Comparison of ENCODE assay signal across 1 cellular context in genomic region chr12:123601602-123602489, GRCh38.
TF ChIP-seq lines count a peak whose summit lies in the region.

DDX55 (plus strand) TSS chr12:123602099; CDS start chr12:123602149, 50 bp downstream.

TF ChIP-seq in HepG2, 621 proteins besides CTCF, POLR2A, EP300 and RAD21 (continued from another document):
- peak; percentile 91 for TF ChIP-seq ZNF558 (CRISPR knock-in tag; IDR thresholded peaks at IDR 0.05; ENCODE audit: borderline replicate concordance)
- TF ChIP-seq, protein P1, sequence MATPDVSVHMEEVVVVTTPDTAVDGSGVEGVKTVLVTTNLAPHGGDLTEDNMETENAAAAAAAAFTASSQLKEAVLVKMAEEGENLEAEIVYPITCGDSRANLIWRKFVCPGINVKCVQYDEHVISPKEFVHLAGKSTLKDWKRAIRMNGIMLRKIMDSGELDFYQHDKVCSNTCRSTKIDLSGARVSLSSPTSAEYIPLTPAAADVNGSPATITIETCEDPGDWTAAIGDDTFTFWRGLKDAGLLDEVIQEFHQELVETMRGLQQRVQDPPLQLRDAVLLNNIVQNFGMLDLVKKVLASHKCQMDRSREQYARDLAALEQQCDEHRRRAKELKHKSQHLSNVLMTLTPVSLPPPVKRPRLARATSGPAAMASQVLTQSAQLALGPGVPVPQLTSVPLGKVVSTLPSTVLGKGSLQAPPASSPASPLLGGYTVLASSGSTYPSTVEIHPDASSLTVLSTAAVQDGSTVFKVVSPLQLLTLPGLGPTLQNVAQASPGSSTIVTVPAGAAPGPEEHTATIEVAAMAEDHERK (CRISPR knock-in tag; IDR thresholded peaks at IDR 0.05; ENCODE audit: low read depth): no peak
- TF ChIP-seq, protein P2, sequence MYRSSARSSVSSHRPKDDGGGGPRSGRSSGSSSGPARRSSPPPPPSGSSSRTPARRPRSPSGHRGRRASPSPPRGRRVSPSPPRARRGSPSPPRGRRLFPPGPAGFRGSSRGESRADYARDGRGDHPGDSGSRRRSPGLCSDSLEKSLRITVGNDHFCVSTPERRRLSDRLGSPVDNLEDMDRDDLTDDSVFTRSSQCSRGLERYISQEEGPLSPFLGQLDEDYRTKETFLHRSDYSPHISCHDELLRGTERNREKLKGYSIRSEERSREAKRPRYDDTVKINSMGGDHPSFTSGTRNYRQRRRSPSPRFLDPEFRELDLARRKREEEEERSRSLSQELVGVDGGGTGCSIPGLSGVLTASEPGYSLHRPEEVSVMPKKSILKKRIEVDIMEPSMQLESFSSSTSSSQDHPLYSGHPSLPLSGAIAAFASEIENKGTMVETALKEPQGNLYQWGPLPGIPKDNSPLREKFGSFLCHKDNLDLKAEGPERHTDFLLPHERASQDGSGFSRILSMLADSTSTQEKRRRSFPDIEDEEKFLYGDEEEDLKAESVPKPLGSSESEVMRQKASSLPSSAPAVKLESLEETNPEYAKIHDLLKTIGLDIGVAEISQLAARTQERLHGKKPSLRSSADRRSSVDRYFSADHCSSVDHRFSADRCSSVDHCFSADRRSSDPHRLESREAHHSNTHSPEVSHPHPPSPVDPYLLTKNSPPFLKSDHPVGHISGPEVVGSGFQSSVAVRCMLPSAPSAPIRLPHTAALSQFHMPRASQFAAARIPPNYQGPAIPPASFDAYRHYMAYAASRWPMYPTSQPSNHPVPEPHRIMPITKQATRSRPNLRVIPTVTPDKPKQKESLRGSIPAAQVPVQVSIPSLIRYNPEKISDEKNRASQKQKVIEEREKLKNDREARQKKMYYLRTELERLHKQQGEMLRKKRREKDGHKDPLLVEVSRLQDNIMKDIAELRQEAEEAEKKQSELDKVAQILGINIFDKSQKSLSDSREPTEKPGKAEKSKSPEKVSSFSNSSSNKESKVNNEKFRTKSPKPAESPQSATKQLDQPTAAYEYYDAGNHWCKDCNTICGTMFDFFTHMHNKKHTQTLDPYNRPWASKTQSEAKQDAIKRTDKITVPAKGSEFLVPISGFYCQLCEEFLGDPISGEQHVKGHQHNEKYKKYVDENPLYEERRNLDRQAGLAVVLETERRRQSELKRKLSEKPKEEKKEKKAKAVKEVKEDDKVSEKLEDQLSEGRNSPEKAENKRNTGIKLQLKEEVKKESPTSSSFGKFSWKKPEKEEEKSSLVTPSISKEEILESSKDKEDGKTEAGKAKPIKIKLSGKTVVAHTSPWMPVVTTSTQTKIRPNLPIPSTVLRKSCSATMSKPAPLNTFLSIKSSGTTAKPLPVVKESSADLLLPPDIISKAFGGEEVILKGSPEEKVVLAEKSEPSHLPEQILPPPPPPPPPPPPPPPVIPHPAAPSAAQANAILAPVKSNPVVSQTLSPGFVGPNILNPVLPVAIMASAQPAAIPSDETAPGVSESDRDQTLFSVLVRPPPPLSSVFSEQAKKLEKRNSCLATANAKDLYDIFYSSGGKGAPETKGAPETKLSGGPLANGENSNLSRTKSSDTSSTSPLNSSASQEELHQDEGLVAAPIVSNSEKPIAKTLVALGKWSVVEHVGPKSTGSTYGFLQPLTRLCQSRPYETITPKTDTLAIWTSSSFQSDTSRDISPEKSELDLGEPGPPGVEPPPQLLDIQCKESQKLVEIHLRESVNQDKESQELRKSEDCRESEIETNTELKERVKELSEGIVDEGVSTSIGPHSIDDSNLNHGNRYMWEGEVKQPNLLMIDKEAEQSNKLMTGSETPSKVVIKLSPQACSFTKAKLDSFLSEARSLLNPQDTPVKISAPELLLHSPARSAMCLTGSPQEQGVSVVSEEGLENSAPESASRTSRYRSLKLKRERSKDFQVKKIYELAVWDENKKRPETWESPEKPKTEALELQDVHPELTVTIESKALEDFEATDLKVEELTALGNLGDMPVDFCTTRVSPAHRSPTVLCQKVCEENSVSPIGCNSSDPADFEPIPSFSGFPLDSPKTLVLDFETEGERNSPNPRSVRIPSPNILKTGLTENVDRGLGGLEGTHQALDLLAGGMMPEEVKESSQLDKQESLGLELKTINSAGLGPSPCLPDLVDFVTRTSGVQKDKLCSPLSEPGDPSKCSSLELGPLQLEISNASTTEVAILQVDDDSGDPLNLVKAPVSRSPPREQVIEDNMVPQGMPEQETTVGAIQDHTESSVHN (CRISPR knock-in tag; IDR thresholded peaks at IDR 0.05): no peak
- peak; percentile 87; the same call in 1 of the 2 replicates for TF ChIP-seq MAF1 (CRISPR knock-in tag; IDR thresholded peaks at IDR 0.05; ENCODE audit: borderline replicate concordance)
- peak; percentile 35; the same call in 1 of the 2 replicates for TF ChIP-seq NFIC (IDR thresholded peaks at IDR 0.05; ENCODE audit: low read length)
- TF ChIP-seq ZNF879 (CRISPR knock-in tag; IDR thresholded peaks at IDR 0.05): no peak
- TF ChIP-seq, protein P3, sequence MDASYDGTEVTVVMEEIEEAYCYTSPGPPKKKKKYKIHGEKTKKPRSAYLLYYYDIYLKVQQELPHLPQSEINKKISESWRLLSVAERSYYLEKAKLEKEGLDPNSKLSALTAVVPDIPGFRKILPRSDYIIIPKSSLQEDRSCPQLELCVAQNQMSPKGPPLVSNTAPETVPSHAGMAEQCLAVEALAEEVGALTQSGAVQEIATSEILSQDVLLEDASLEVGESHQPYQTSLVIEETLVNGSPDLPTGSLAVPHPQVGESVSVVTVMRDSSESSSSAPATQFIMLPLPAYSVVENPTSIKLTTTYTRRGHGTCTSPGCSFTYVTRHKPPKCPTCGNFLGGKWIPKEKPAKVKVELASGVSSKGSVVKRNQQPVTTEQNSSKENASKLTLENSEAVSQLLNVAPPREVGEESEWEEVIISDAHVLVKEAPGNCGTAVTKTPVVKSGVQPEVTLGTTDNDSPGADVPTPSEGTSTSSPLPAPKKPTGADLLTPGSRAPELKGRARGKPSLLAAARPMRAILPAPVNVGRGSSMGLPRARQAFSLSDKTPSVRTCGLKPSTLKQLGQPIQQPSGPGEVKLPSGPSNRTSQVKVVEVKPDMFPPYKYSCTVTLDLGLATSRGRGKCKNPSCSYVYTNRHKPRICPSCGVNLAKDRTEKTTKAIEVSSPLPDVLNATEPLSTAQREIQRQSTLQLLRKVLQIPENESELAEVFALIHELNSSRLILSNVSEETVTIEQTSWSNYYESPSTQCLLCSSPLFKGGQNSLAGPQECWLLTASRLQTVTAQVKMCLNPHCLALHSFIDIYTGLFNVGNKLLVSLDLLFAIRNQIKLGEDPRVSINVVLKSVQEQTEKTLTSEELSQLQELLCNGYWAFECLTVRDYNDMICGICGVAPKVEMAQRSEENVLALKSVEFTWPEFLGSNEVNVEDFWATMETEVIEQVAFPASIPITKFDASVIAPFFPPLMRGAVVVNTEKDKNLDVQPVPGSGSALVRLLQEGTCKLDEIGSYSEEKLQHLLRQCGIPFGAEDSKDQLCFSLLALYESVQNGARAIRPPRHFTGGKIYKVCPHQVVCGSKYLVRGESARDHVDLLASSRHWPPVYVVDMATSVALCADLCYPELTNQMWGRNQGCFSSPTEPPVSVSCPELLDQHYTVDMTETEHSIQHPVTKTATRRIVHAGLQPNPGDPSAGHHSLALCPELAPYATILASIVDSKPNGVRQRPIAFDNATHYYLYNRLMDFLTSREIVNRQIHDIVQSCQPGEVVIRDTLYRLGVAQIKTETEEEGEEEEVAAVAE (CRISPR knock-in tag; IDR thresholded peaks at IDR 0.05; ENCODE audit: borderline replicate concordance): peak; percentile 92
- no peak for TF ChIP-seq ZNF234 (CRISPR knock-in tag; conservative IDR thresholded peaks at IDR 0.05)
- peak; percentile 94 for TF ChIP-seq MXD4 (CRISPR knock-in tag; IDR thresholded peaks at IDR 0.05)
- peak; percentile 7 for TF ChIP-seq TEAD3 (CRISPR knock-in tag; optimal IDR thresholded peaks at IDR 0.05; ENCODE audit: borderline replicate concordance)
- peak; percentile 60; the same call in 1 of the 2 replicates for TF ChIP-seq ZKSCAN8 (CRISPR knock-in tag; IDR thresholded peaks at IDR 0.05; ENCODE audit: borderline replicate concordance)
- TF ChIP-seq FIP1L1 (IDR thresholded peaks at IDR 0.05; ENCODE audit: borderline replicate concordance, insufficient read depth, low read depth, low read length): 0 out of 2 replicates have a peak, but pooled peaks have one; percentile 16
- TF ChIP-seq ZNF776 (CRISPR knock-in tag; IDR thresholded peaks at IDR 0.05): peak; percentile 98
- peak; percentile 95 for TF ChIP-seq ZFP91 (CRISPR knock-in tag; IDR thresholded peaks at IDR 0.05; ENCODE audit: borderline replicate concordance)
- peak; percentile 92 for TF ChIP-seq KDM3A (CRISPR knock-in tag; IDR thresholded peaks at IDR 0.05; ENCODE audit: low read depth)
